ENCODE assay signal across 1 cellular context in genomic region chr6:149716181-149716580, GRCh38.
TF ChIP-seq lines count a peak whose summit lies in the region.

No MANE protein-coding gene starts in this region.

TF ChIP-seq in H1, 55 proteins besides CTCF, POLR2A, EP300 and RAD21:
- no peak for TF ChIP-seq BRCA1 (IDR thresholded peaks at IDR 0.05; ENCODE audit: low read depth, low read length)
- TF ChIP-seq CHD1 (IDR thresholded peaks at IDR 0.05; ENCODE audit: low read depth, low read length), result no peak
- no peak for TF ChIP-seq SP2 (IDR thresholded peaks at IDR 0.05; ENCODE audit: low read length)
- TF ChIP-seq EZH2 (IDR thresholded peaks at IDR 0.05; ENCODE audit: low read depth, low read length, severe bottlenecking), result no peak
